Comparison of ENCODE assay signal across 12 cellular contexts in the genomic region with DNA sequence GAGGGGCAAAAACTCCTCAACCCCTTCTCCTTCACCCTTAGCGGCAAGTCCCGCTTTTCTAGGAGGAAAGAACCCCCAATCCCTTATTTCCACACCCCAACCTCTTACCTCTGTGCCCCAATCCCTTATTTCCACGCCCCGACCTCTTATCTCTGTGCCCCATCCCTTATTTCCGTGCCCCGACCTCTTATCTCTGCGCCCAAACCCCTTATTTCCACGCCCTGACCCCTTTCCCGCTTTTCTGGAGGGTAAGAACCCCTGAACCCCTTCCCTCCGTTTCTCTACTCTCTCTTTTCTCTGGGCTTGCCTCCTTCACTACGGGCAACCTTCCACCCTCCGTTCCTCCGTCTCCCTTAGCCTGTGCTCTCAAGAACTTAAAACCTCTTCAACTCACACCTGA. TPM values are rescaled to one million over a fixed set of nuclear protein-coding genes. Genes with fewer than 3 reads are reported as not detected.
"Had no signal": no experiment of that assay in that cellular context is flagged by ENCODE, and none has a peak within 500 bp of the region (broad histone marks: within the 10 kb centered on the region; RNA-seq: fewer than 3 reads in every experiment).

No MANE protein-coding gene starts in this region.

RNA-seq across cellular contexts. Expression of gene ART1, which starts 3.9 kb away (rescaled TPM):
- total RNA-seq: activated CD4-positive, alpha-beta memory T cell treated with anti-CD3 and anti-CD28 coated beads, Interleukin-2, amount 10 ng/mL, durations not matched to agents 7 days and 5 days; activated CD4-positive, alpha-beta T cell treated with anti-CD3 and anti-CD28 coated beads for 36 hours; activated CD4-positive, alpha-beta T cell treated with anti-CD3 and anti-CD28 coated beads, Interleukin-2, amount 10 ng/mL, durations not matched to agents 7 days and 5 days; activated CD8-positive, alpha-beta memory T cell treated with anti-CD3 and anti-CD28 coated beads, Interleukin-2, amount 10 ng/mL, durations not matched to agents 7 days and 5 days; activated CD8-positive, alpha-beta T cell treated with anti-CD3 and anti-CD28 coated beads, Interleukin-2, amount 10 ng/mL, durations not matched to agents 7 days and 5 days; activated naive CD8-positive, alpha-beta T cell treated with anti-CD3 and anti-CD28 coated beads, Interleukin-2, amount 10 ng/mL, durations not matched to agents 7 days and 5 days; activated T-helper 2 cell treated with anti-CD3 and anti-CD28 coated beads, Interferon-gamma antibody, Interleukin-2, Interleukin-4, amounts not matched to agents 10 μg/mL and 5 μg/mL and 100 μg/mL, durations not matched to agents 14 hours and 24 hours and 36 hours; bronchial epithelial cell; WTC11 had no signal
- polyA plus RNA-seq: adipose tissue, cardiac muscle cell had no signal

RNA-seq across cellular contexts. Expression of gene ART5, which starts 7.1 kb away (rescaled TPM):
- total RNA-seq: activated CD4-positive, alpha-beta memory T cell treated with anti-CD3 and anti-CD28 coated beads, Interleukin-2, amount 10 ng/mL, durations not matched to agents 7 days and 5 days; activated CD4-positive, alpha-beta T cell treated with anti-CD3 and anti-CD28 coated beads, Interleukin-2, amount 10 ng/mL, durations not matched to agents 7 days and 5 days; activated CD8-positive, alpha-beta memory T cell treated with anti-CD3 and anti-CD28 coated beads, Interleukin-2, amount 10 ng/mL, durations not matched to agents 7 days and 5 days; activated CD8-positive, alpha-beta T cell treated with anti-CD3 and anti-CD28 coated beads, Interleukin-2, amount 10 ng/mL, durations not matched to agents 7 days and 5 days; activated naive CD8-positive, alpha-beta T cell treated with anti-CD3 and anti-CD28 coated beads, Interleukin-2, amount 10 ng/mL, durations not matched to agents 7 days and 5 days; activated T-helper 2 cell treated with anti-CD3 and anti-CD28 coated beads, Interferon-gamma antibody, Interleukin-2, Interleukin-4, amounts not matched to agents 10 μg/mL and 5 μg/mL and 100 μg/mL, durations not matched to agents 14 hours and 24 hours and 36 hours; ascending aorta; bronchial epithelial cell had no signal

RNA-seq across cellular contexts. Expression of gene CHRNA10, which starts 22.3 kb away (rescaled TPM):
- total RNA-seq: ascending aorta had no signal
- polyA plus RNA-seq: cardiac muscle cell had no signal
